14 cellular contexts compared by ENCODE assay signal in genomic region chr11:65102142-65103095, GRCh38. TPM values are rescaled to one million over a fixed set of nuclear protein-coding genes. Genes with fewer than 3 reads are reported as not detected.
DNase-seq lines count a peak whose midpoint lies in the region; FAIRE-seq and TF ChIP-seq lines count a peak whose summit lies in the region.
"Had no signal": no experiment of that assay in that cellular context is flagged by ENCODE, and none has a peak within 500 bp of the region (broad histone marks: within the 10 kb centered on the region; RNA-seq: fewer than 3 reads in every experiment).

No MANE protein-coding gene starts in this region.

- H3K9me3 Mint-ChIP-seq in neural progenitor cell: no peaks in the 10 kb centered on the region

- H3K4me2 ChIP-seq in endothelial cell of umbilical vein (ENCODE audit: insufficient read depth, low read length) (no peak overlapping the region), neural progenitor cell (no peak overlapping the region), PC-9 (no peak overlapping the region)

- no peaks in the 10 kb centered on the region for H3K9me1 ChIP-seq in endothelial cell of umbilical vein (replicated peaks; ENCODE audit: control insufficient read depth, extremely low read depth, insufficient read depth, low read length)

- TF ChIP-seq CTCF in 22Rv1 (IDR thresholded peaks at IDR 0.05) (no peak), endothelial cell of umbilical vein (IDR thresholded peaks at IDR 0.05; ENCODE audit: extremely low read depth in 1 of 2, insufficient read depth in 1 of 2, low read depth in 1 of 2, low read length in 2 of 2) (no peak), neural progenitor cell (IDR thresholded peaks at IDR 0.05) (no peak), GM10266 (IDR thresholded peaks at IDR 0.05; ENCODE audit: control insufficient read depth, insufficient read depth, low read depth, missing control alignments) (no peak), PC-9 (conservative IDR thresholded peaks at IDR 0.05) (no peak)

- H3F3A ChIP-seq in neural progenitor cell (ENCODE audit: low read depth) (peaks cover 8% of the 10 kb centered on the region), PC-9 (ENCODE audit: insufficient read depth, low read depth) (peaks cover 27% of the 10 kb centered on the region)

- H3K27ac ChIP-seq in 22Rv1 (peak overlapping the region; percentile 92), endothelial cell of umbilical vein (ENCODE audit: insufficient read depth, low read depth, low read length) (no peak overlapping the region), neural progenitor cell (no peak overlapping the region), PC-9 (no peak overlapping the region)
- H3K27ac ChIP-seq: sigmoid colon had no signal

- H4K20me1 ChIP-seq in endothelial cell of umbilical vein (replicated peaks; ENCODE audit: control insufficient read depth, extremely low read depth, insufficient read depth, low read length) (no peaks in the 10 kb centered on the region), neural progenitor cell (ENCODE audit: low read depth) (peaks cover 5% of the 10 kb centered on the region), PC-9 (ENCODE audit: insufficient read depth) (no peaks in the 10 kb centered on the region; the same call in 1 of the 2 replicates)

- CTCF ChIA-PET in endothelial cell of umbilical vein (lab: Charles Lee) (interaction anchor here (0.6 to 3.5 kb wide), 6 partner anchors 9 to 173 kb away, joined by 3 to 22 read pairs (median 4); partner anchors contain the start of genes ARL2, FAU, MRPL49 and TM7SF2), PC-9 (lab: Charles Lee) (interaction anchor here (0.7 kb wide), 2 partner anchors 519 to 724 kb away, joined by 4 to 15 read pairs; no protein-coding TSS in a partner anchor)

- BruUV-seq in endothelial cell of umbilical vein (replicated peaks; lab: Mats Ljungman, UMichigan) (no TSS peak), PC-9 (replicated peaks; lab: Mats Ljungman, UMichigan) (no TSS peak)

- in situ Hi-C loops in HAP-1 (cut with MboI; ENCODE audit: low sequenced_read_pairs): loop anchor here (25.0 kb wide), 1 partner anchor 840 kb away; the partner anchor contains the start of gene PLCB3

- FAIRE-seq in endothelial cell of umbilical vein (lab: Jason Lieb, UNC): peak; percentile 67
- FAIRE-seq: endometrium, TTC549 had no signal

- H3K4me3 Mint-ChIP-seq in neural progenitor cell: no peak overlapping the region

- no peaks in the 10 kb centered on the region for H3K9me2 ChIP-seq in PC-9 (ENCODE audit: insufficient read depth)

- no peak for TF ChIP-seq POLR2A in endothelial cell of umbilical vein (IDR thresholded peaks at IDR 0.05; ENCODE audit: low read depth, low read length)

- peaks cover 3% of the 10 kb centered on the region for H3K4me1 Mint-ChIP-seq in neural progenitor cell

- H3K36me3 Mint-ChIP-seq in neural progenitor cell: peaks cover 6% of the 10 kb centered on the region

- H3K36me3 ChIP-seq in endothelial cell of umbilical vein (ENCODE audit: control insufficient read depth in 2 of 2, extremely low read depth in 1 of 2, insufficient read depth in 2 of 2, low read length in 2 of 2) (peaks cover 0 to 2% of the 10 kb centered on the region in 2 experiments), neural progenitor cell (no peaks in the 10 kb centered on the region), H7 (replicated peaks; ENCODE audit: control insufficient read depth, insufficient read depth, low read length) (peaks cover 3% of the 10 kb centered on the region), PC-9 (ENCODE audit: low read depth) (0 out of 2 replicates have a peak, but pooled peaks cover 6% of the 10 kb centered on the region), HAP-1 (replicated peaks) (no peaks in the 10 kb centered on the region; the same call in 1 of the 2 replicates)

- H2AFZ ChIP-seq in endothelial cell of umbilical vein (ENCODE audit: low read depth, low read length) (no peak overlapping the region), neural progenitor cell (replicated peaks) (no peak overlapping the region), PC-9 (no peak overlapping the region)

- H3K27me3 ChIP-seq in endothelial cell of umbilical vein (ENCODE audit: control insufficient read depth in 2 of 2, insufficient read depth in 2 of 2, low read length in 2 of 2): no peaks in the 10 kb centered on the region
- H3K27me3 ChIP-seq in neural progenitor cell: no peaks in the 10 kb centered on the region
- H3K27me3 ChIP-seq in H7 (ENCODE audit: control insufficient read depth, insufficient read depth, low read length): no peaks in the 10 kb centered on the region
- H3K27me3 ChIP-seq in PC-9 (ENCODE audit: insufficient read depth, low read depth): no peaks in the 10 kb centered on the region
- no peaks in the 10 kb centered on the region for H3K27me3 ChIP-seq in HAP-1 (ENCODE audit: low read depth)
- H3K27me3 ChIP-seq: sigmoid colon had no signal

- H3K27me3 Mint-ChIP-seq in neural progenitor cell (ENCODE audit: insufficient read depth, low read depth): peaks cover 2% of the 10 kb centered on the region

- no peak overlapping the region for H3K4me3 ChIP-seq in endothelial cell of umbilical vein (replicated peaks in 1 of 3; ENCODE audit: insufficient read depth in 1 of 3, low read depth in 1 of 3, low read length in 3 of 3)
- no peak overlapping the region for H3K4me3 ChIP-seq in neural progenitor cell
- H3K4me3 ChIP-seq in H7 (ENCODE audit: insufficient read depth, low read depth, low read length): no peak overlapping the region
- H3K4me3 ChIP-seq in PC-9: no peak overlapping the region
- no peak overlapping the region for H3K4me3 ChIP-seq in HAP-1
- H3K4me3 ChIP-seq: sigmoid colon had no signal

- H3K9me3 ChIP-seq in endothelial cell of umbilical vein (replicated peaks; ENCODE audit: control insufficient read depth, insufficient read depth, low read length) (no peaks in the 10 kb centered on the region), neural progenitor cell (ENCODE audit: low read depth) (no peaks in the 10 kb centered on the region), PC-9 (ENCODE audit: insufficient read depth, low read depth) (no peaks in the 10 kb centered on the region), HAP-1 (no peaks in the 10 kb centered on the region)
- H3K9me3 ChIP-seq: sigmoid colon had no signal

- H3K4me1 ChIP-seq in endothelial cell of umbilical vein (ENCODE audit: control insufficient read depth, extremely low read depth, insufficient read depth, low read length) (peaks cover 4% of the 10 kb centered on the region), neural progenitor cell (peaks cover under 1% of the 10 kb centered on the region), PC-9 (replicated peaks; ENCODE audit: insufficient read depth) (peaks cover 10% of the 10 kb centered on the region), HAP-1 (no peaks in the 10 kb centered on the region)

- intact Hi-C loops in endothelial cell of umbilical vein (cut with micrococcal nuclease) (no loop called here), PC-9 (cut with micrococcal nuclease; ENCODE audit: unreplicated experiment) (no loop called here)

- dilution Hi-C loops in endothelial cell of umbilical vein (cut with MboI; ENCODE audit: extremely low pct_ligation_motif_present, low sequenced_read_pairs): no loop called here

- H3K79me2 ChIP-seq in endothelial cell of umbilical vein (ENCODE audit: control insufficient read depth, insufficient read depth, low read length) (peaks cover 11% of the 10 kb centered on the region), neural progenitor cell (ENCODE audit: low read depth) (peaks cover 24% of the 10 kb centered on the region), PC-9 (ENCODE audit: low read depth) (peaks cover 39% of the 10 kb centered on the region)

- POLR2A ChIA-PET in endothelial cell of umbilical vein (lab: Charles Lee) (interaction anchor here (0.7 kb wide), 1 partner anchor 17 kb away, joined by 4 read pairs; no protein-coding TSS in a partner anchor), PC-9 (lab: Charles Lee; ENCODE audit: unreplicated experiment) (interaction anchor here (0.5 to 1.1 kb wide), 3 partner anchors 14 to 184 kb away, joined by 3 to 5 read pairs (median 3); no protein-coding TSS in a partner anchor)

- no peak overlapping the region for H3K9ac ChIP-seq in endothelial cell of umbilical vein (replicated peaks; ENCODE audit: extremely low read depth, insufficient read depth, low read length)
- H3K9ac ChIP-seq in neural progenitor cell: peak overlapping the region; percentile 52

- no peak overlapping the region for H3K27ac Mint-ChIP-seq in neural progenitor cell

- DNase-seq in NCI-H774 (lab: John Stamatoyannopoulos, UW) (peak; percentile 76), endothelial cell of umbilical vein (ENCODE audit: low read depth, low spot score) (peak; percentile 48), neural progenitor cell (ENCODE audit: low spot score) (no peak), GM10266 (ENCODE audit: extremely low spot score) (no peak), H7 (no peak), PC-9 (no peak), HAP-1 (ENCODE audit: low spot score in 2 of 2) (no peak)
- DNase-seq: activated CD8-positive, alpha-beta memory T cell treated with anti-CD3 and anti-CD28 coated beads, Interleukin-2, amount 50 U/mL, for 4 hours; NCI-H226; sigmoid colon had no signal

RNA-seq across cellular contexts. Expression of gene VPS51, which starts 6.4 kb away (rescaled TPM):
- total RNA-seq in endothelial cell of umbilical vein (102 and 108 TPM in 2 replicates), neural progenitor cell (ENCODE audit: low replicate concordance) (80.4 and 252 TPM in 2 replicates), PC-9 (2021) (113 and 279 TPM in 2 replicates)
- 146 and 196 TPM in 2 replicates for polyA plus RNA-seq in endothelial cell of umbilical vein
- polyA plus RNA-seq in endothelial cell of umbilical vein (2011; cell fraction: cytosol; rRNA removed): 93.7 and 120 TPM in 2 replicates
- polyA plus RNA-seq in endothelial cell of umbilical vein (2011; cell fraction: nucleus; rRNA removed): 124 and 149 TPM in 2 replicates
- 61.4 and 101 TPM in 2 replicates for polyA plus RNA-seq in endothelial cell of umbilical vein (2012)
- polyA minus RNA-seq in endothelial cell of umbilical vein: 154 and 215 TPM in 2 replicates
- polyA minus RNA-seq in endothelial cell of umbilical vein (2011; cell fraction: cytosol; rRNA and poly(A)+ RNA removed): 193 TPM
- polyA minus RNA-seq in endothelial cell of umbilical vein (2011; cell fraction: nucleus; rRNA and poly(A)+ RNA removed): 56.8 and 97.1 TPM in 2 replicates
- total RNA-seq in H7 (2014; rRNA removed; shearing (Covaris generic)): 162 and 186 TPM in 2 replicates

RNA-seq across cellular contexts. Expression of gene TM7SF2, which starts 9.3 kb away (rescaled TPM):
- total RNA-seq in endothelial cell of umbilical vein: 11.6 and 16.2 TPM in 2 replicates
- polyA plus RNA-seq in endothelial cell of umbilical vein: 39.5 and 47.1 TPM in 2 replicates
- polyA plus RNA-seq in endothelial cell of umbilical vein (2011; cell fraction: cytosol; rRNA removed): 15.4 and 20.4 TPM in 2 replicates
- polyA plus RNA-seq in endothelial cell of umbilical vein (2011; cell fraction: nucleus; rRNA removed): 32.1 and 45.2 TPM in 2 replicates
- 7.0 and 7.9 TPM in 2 replicates for polyA plus RNA-seq in endothelial cell of umbilical vein (2012)
- 24.1 and 26.5 TPM in 2 replicates for polyA minus RNA-seq in endothelial cell of umbilical vein
- polyA minus RNA-seq in endothelial cell of umbilical vein (2011; cell fraction: cytosol; rRNA and poly(A)+ RNA removed): 4.5 TPM
- 13.4 and 13.8 TPM in 2 replicates for polyA minus RNA-seq in endothelial cell of umbilical vein (2011; cell fraction: nucleus; rRNA and poly(A)+ RNA removed)
- total RNA-seq in neural progenitor cell (ENCODE audit: low replicate concordance): 36.1 and 109 TPM in 2 replicates
- 31.9 and 45.2 TPM in 2 replicates for total RNA-seq in H7 (2014; rRNA removed; shearing (Covaris generic))
- total RNA-seq in PC-9 (2021): 49.5 and 72.3 TPM in 2 replicates

RNA-seq across cellular contexts. Expression of gene ZNHIT2, which starts 15.1 kb away (rescaled TPM):
- total RNA-seq in endothelial cell of umbilical vein: 9.0 and 9.2 TPM in 2 replicates
- polyA plus RNA-seq in endothelial cell of umbilical vein: 7.1 and 12.8 TPM in 2 replicates
- polyA plus RNA-seq in endothelial cell of umbilical vein (2011; cell fraction: cytosol; rRNA removed): 2.2 and 4.9 TPM in 2 replicates
- 1.7 and 2.1 TPM in 2 replicates for polyA plus RNA-seq in endothelial cell of umbilical vein (2011; cell fraction: nucleus; rRNA removed)
- 4.2 and 6.0 TPM in 2 replicates for polyA plus RNA-seq in endothelial cell of umbilical vein (2012)
- polyA minus RNA-seq in endothelial cell of umbilical vein: 1.7 and 3.5 TPM in 2 replicates
- polyA minus RNA-seq in endothelial cell of umbilical vein (2011; cell fraction: cytosol; rRNA and poly(A)+ RNA removed): 22.9 TPM
- polyA minus RNA-seq in endothelial cell of umbilical vein (2011; cell fraction: nucleus; rRNA and poly(A)+ RNA removed): 3.8 and 5.3 TPM in 2 replicates
- 1.5 and 8.1 TPM in 2 replicates for total RNA-seq in neural progenitor cell (ENCODE audit: low replicate concordance)
- 14.1 and 22.5 TPM in 2 replicates for total RNA-seq in H7 (2014; rRNA removed; shearing (Covaris generic))
- 13.7 and 22.3 TPM in 2 replicates for total RNA-seq in PC-9 (2021)

RNA-seq across cellular contexts. Expression of gene ZFPL1, which starts 18.4 kb away (rescaled TPM):
- total RNA-seq in endothelial cell of umbilical vein (37.6 and 45.1 TPM in 2 replicates), neural progenitor cell (ENCODE audit: low replicate concordance) (12.6 and 36.1 TPM in 2 replicates), PC-9 (2021) (63.6 and 68.2 TPM in 2 replicates)
- 139 and 186 TPM in 2 replicates for polyA plus RNA-seq in endothelial cell of umbilical vein
- 64.3 and 67.5 TPM in 2 replicates for polyA plus RNA-seq in endothelial cell of umbilical vein (2011; cell fraction: cytosol; rRNA removed)
- polyA plus RNA-seq in endothelial cell of umbilical vein (2011; cell fraction: nucleus; rRNA removed): 73.4 and 74.5 TPM in 2 replicates
- polyA plus RNA-seq in endothelial cell of umbilical vein (2012): 38.9 and 46.5 TPM in 2 replicates
- polyA minus RNA-seq in endothelial cell of umbilical vein: 37.9 and 38.8 TPM in 2 replicates
- 26.6 TPM for polyA minus RNA-seq in endothelial cell of umbilical vein (2011; cell fraction: cytosol; rRNA and poly(A)+ RNA removed)
- polyA minus RNA-seq in endothelial cell of umbilical vein (2011; cell fraction: nucleus; rRNA and poly(A)+ RNA removed): 40.6 and 47.8 TPM in 2 replicates
- 53.8 and 55.3 TPM in 2 replicates for total RNA-seq in H7 (2014; rRNA removed; shearing (Covaris generic))

RNA-seq across cellular contexts. Expression of gene CDCA5, which starts 18.6 kb away (rescaled TPM):
- 34.1 and 35.7 TPM in 2 replicates for total RNA-seq in endothelial cell of umbilical vein
- 14.0 and 16.4 TPM in 2 replicates for polyA plus RNA-seq in endothelial cell of umbilical vein
- 19.3 and 24.5 TPM in 2 replicates for polyA plus RNA-seq in endothelial cell of umbilical vein (2011; cell fraction: cytosol; rRNA removed)
- 23.5 and 29.1 TPM in 2 replicates for polyA plus RNA-seq in endothelial cell of umbilical vein (2011; cell fraction: nucleus; rRNA removed)
- polyA plus RNA-seq in endothelial cell of umbilical vein (2012): 13.9 and 23.8 TPM in 2 replicates
- 9.9 and 12.8 TPM in 2 replicates for polyA minus RNA-seq in endothelial cell of umbilical vein
- polyA minus RNA-seq in endothelial cell of umbilical vein (2011; cell fraction: cytosol; rRNA and poly(A)+ RNA removed): 42.9 TPM
- 9.1 and 9.3 TPM in 2 replicates for polyA minus RNA-seq in endothelial cell of umbilical vein (2011; cell fraction: nucleus; rRNA and poly(A)+ RNA removed)
- total RNA-seq in neural progenitor cell (ENCODE audit: low replicate concordance): 46.7 and 57.3 TPM in 2 replicates
- total RNA-seq in H7 (2014; rRNA removed; shearing (Covaris generic)): 83.8 and 88.7 TPM in 2 replicates
- 86.4 and 97.8 TPM in 2 replicates for total RNA-seq in PC-9 (2021)
- total RNA-seq: mononuclear cell had no signal

Comparison
In these comparisons a context has a peak if more than half of its experiments do, and no peak if none do; other contexts are left out.
1. DNase-seq: peak in NCI-H774 (single experiment) and endothelial cell of umbilical vein (single experiment); none in neural progenitor cell (single experiment), GM10266 (single experiment), H7 (single experiment), PC-9 (0 of 2) and HAP-1 (0 of 2).